Comparison of ENCODE assay signal across 20 cellular contexts in genomic region chr11:113104390-113105251, GRCh38.
DNase-seq lines count a peak whose midpoint lies in the region; ATAC-seq, FAIRE-seq and TF ChIP-seq lines count a peak whose summit lies in the region.
"Had no signal": no experiment of that assay in that cellular context is flagged by ENCODE, and none has a peak within 500 bp of the region (broad histone marks: within the 10 kb centered on the region; RNA-seq: fewer than 3 reads in every experiment).

No MANE protein-coding gene starts in this region.

- H3K9me3 ChIP-seq in heart left ventricle = no peaks in the 10 kb centered on the region
- H3K9me3 ChIP-seq: A549, sigmoid colon had no signal

- no peaks in the 10 kb centered on the region for H3K27me3 Mint-ChIP-seq in immature natural killer cell (ENCODE audit: low read depth in 3 of 3)

- peaks cover 19 to 71% of the 10 kb centered on the region in 2 donors for H3K4me1 Mint-ChIP-seq in immature natural killer cell
- H3K4me1 Mint-ChIP-seq: B cell, IgD-negative memory B cell had no signal

- no peak overlapping the region for H3K4me3 ChIP-seq in heart left ventricle
- H3K4me3 ChIP-seq: A549, GM23248, lung, sigmoid colon had no signal

- H3K27ac ChIP-seq in heart left ventricle = peak overlapping the region in 11 of 12 donors; percentile 40 to 85 (median 74)
- H3K27ac ChIP-seq: A549, GM23248 had no signal

- TF ChIP-seq CTCF in D721Med (IDR thresholded peaks at IDR 0.05; ENCODE audit: insufficient read depth, missing control alignments) = no peak
- TF ChIP-seq CTCF in heart left ventricle (IDR thresholded peaks at IDR 0.05) = no peak
- no peak for TF ChIP-seq CTCF in omental fat pad (IDR thresholded peaks at IDR 0.05)

- H3K36me3 Mint-ChIP-seq in immature natural killer cell = no peaks in the 10 kb centered on the region
- H3K36me3 Mint-ChIP-seq: IgD-negative memory B cell had no signal

- ATAC-seq in heart left ventricle = peak in 1 of 4 donors; percentile 54
- ATAC-seq in omental fat pad (ENCODE audit: low FRiP score) = no peak
- no peak for ATAC-seq in GM21390 (IDR thresholded peaks at IDR 0.05; ENCODE audit: unreplicated experiment)
- ATAC-seq: A549 had no signal

- H3K27me3 ChIP-seq in heart left ventricle = no peaks in the 10 kb centered on the region
- H3K27me3 ChIP-seq: sigmoid colon had no signal

- no peak overlapping the region for H3K27ac Mint-ChIP-seq in immature natural killer cell
- H3K27ac Mint-ChIP-seq: activated T-cell treated with anti-CD3 and anti-CD28 coated beads, Interleukin-2, amount 50 U/mL, for 24 hours; B cell had no signal

- no peak for DNase-seq in D721Med (ENCODE audit: insufficient read length, low spot score)
- DNase-seq in NCI-H526 (lab: John Stamatoyannopoulos, UW) = peak; percentile 95 to 96
- DNase-seq in heart left ventricle = no peak
- peak; percentile 37 for DNase-seq in midbrain (lab: John Stamatoyannopoulos, UW)
- no peak for DNase-seq in immature natural killer cell
- no peak for DNase-seq in omental fat pad (ENCODE audit: low spot score)
- DNase-seq in SHP77 (lab: John Stamatoyannopoulos, UW) = no peak
- DNase-seq: activated CD4-positive, CD25-positive, alpha-beta regulatory T cell treated with anti-CD3 and anti-CD28 coated beads, Interleukin-2, amount 50 U/mL, for 72 hours; activated T-cell treated with anti-CD3 and anti-CD28 coated beads, Interleukin-2, amount 50 U/mL, for 24 hours; amniotic stem cell; dermis blood vessel endothelial cell; GM23248; NCI-H2171; SIG-M5; sigmoid colon had no signal

- H3K36me3 ChIP-seq in heart left ventricle = no peaks in the 10 kb centered on the region
- H3K36me3 ChIP-seq: sigmoid colon had no signal

- peaks cover 0 to 40% (median 8%) of the 10 kb centered on the region in 12 donors for H3K4me1 ChIP-seq in heart left ventricle
- H3K4me1 ChIP-seq: A549, sigmoid colon had no signal

- intact Hi-C loops in heart left ventricle (cut with DNase I) = loop anchor here in 2 of 10 donors (5.0 to 10.0 kb wide), 2 partner anchors 137 to 270 kb away; no protein-coding TSS in a partner anchor

- no peaks in the 10 kb centered on the region for H3K9me3 Mint-ChIP-seq in immature natural killer cell
- H3K9me3 Mint-ChIP-seq: activated T-cell treated with anti-CD3 and anti-CD28 coated beads, Interleukin-2, amount 50 U/mL, for 24 hours had no signal

- no peak for TF ChIP-seq POLR2A in heart left ventricle (IDR thresholded peaks at IDR 0.05)

- H3K4me3 Mint-ChIP-seq in immature natural killer cell = no peak overlapping the region
- H3K4me3 Mint-ChIP-seq: activated T-cell treated with anti-CD3 and anti-CD28 coated beads, Interleukin-2, amount 50 U/mL, for 24 hours; B cell; IgD-negative memory B cell had no signal

- FAIRE-seq in D721Med (lab: Jason Lieb, UNC) = peak; percentile 63
- FAIRE-seq: A549 had no signal

- 51 to 54% (median 52%) methylated on average over 8 of the region's 8 CpGs for WGBS in heart left ventricle, 4 donors

Comparison
In these comparisons a context has a peak if more than half of its experiments do, and no peak if none do; other contexts are left out.
1. DNase-seq: peak in NCI-H526 (2 of 2) and midbrain (single experiment); none in D721Med (single experiment), heart left ventricle (0 of 5), immature natural killer cell (0 of 3), omental fat pad (single experiment) and SHP77 (0 of 2).